ENCODE assay signal across 8 cellular contexts in the genomic region with DNA sequence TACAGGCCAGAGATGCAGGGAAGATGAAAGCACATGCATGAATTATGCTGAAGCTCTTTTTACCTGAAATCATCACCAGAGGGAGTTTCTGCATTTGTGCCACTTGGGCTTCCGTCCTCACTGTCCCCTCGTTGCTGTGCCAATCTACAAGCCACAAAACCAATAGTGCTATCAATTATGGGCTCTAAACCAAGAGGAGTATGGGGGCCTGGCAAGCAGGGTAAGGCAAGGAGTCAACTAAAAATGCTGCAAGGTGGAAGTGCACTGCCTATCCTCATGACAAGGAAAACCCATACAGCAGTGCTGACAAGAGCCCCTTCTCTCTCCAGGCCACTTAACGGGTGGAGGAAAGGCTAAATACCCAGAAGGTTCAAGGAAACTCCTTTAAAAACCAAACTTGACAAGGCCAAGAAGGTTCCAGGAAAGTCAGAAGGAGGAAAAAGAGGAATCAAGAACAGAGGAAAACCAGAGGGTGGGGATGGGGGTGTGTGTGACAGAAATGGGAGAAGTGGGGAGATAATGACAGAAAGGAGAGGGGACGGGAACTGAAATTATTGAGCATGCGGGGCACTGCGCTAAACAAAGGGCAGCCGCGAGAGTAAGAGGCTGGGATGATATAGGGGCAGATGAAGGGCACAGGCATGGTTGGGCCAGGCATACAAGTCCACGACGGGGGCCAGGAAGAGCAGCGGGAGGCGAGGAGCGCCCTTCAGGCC. TPM values are rescaled to one million over a fixed set of nuclear protein-coding genes. Genes with fewer than 3 reads are reported as not detected.
DNase-seq lines count a peak whose midpoint lies in the region; ATAC-seq and TF ChIP-seq lines count a peak whose summit lies in the region.

No MANE protein-coding gene starts in this region.

- TF ChIP-seq CTCF in GM06990 (IDR thresholded peaks at IDR 0.05; ENCODE audit: insufficient read depth, low read length, poor library complexity, severe bottlenecking) (no peak), PC-3 (conservative IDR thresholded peaks at IDR 0.05; ENCODE audit: low read depth, low read length) (peak; percentile 19; the same call in 1 of the 2 replicates), sigmoid colon (IDR thresholded peaks at IDR 0.05) (no peak)

- H3K4me2 ChIP-seq in PC-3 (ENCODE audit: low read length), result peak overlapping the region; percentile 97

- H3K9me3 Mint-ChIP-seq in activated naive CD4-positive, alpha-beta T cell treated with anti-CD3 and anti-CD28 coated beads, Interleukin-2, amount 50 U/mL, for 72 hours, result no peaks in the 10 kb centered on the region

- H3K79me2 ChIP-seq in PC-3 (ENCODE audit: low read length), result peaks cover 11% of the 10 kb centered on the region

- no peaks in the 10 kb centered on the region for H3K9me2 ChIP-seq in PC-3 (replicated peaks; ENCODE audit: low read length)

- intact Hi-C loops in PC-3 (cut with micrococcal nuclease) (no loop called here), left ventricle myocardium superior (cut with micrococcal nuclease) (no loop called here), sigmoid colon (cut with DNase I) (no loop called here)

- H3K36me3 Mint-ChIP-seq in activated naive CD4-positive, alpha-beta T cell treated with anti-CD3 and anti-CD28 coated beads, Interleukin-2, amount 50 U/mL, for 72 hours, result peaks cover 6 to 7% of the 10 kb centered on the region in 2 donors

- peak overlapping the region; percentile 84 for H2AFZ ChIP-seq in PC-3 (ENCODE audit: low read length)

- POLR2A ChIA-PET in PC-3 (lab: Charles Lee; ENCODE audit: unreplicated experiment), result no interaction called here

- H4K20me1 ChIP-seq in PC-3 (ENCODE audit: low read length), result no peaks in the 10 kb centered on the region

- peak overlapping the region; percentile 72 for H3K4me3 ChIP-seq in GM06990 (replicated peaks; ENCODE audit: low read depth, low read length)
- peak overlapping the region; percentile 88 for H3K4me3 ChIP-seq in PC-3 (ENCODE audit: low read length)
- H3K4me3 ChIP-seq in sigmoid colon, result peak overlapping the region; percentile 49 to 70 (median 66)

- no peaks in the 10 kb centered on the region for H3K27me3 ChIP-seq in GM06990 (replicated peaks; ENCODE audit: control insufficient read depth, insufficient read depth, low read length)
- no peaks in the 10 kb centered on the region for H3K27me3 ChIP-seq in PC-3 (ENCODE audit: low read length)
- H3K27me3 ChIP-seq in sigmoid colon, result no peaks in the 10 kb centered on the region

- H3K9me3 ChIP-seq in PC-3 (ENCODE audit: low read length) (no peaks in the 10 kb centered on the region), sigmoid colon (no peaks in the 10 kb centered on the region)

- TF ChIP-seq EP300 in sigmoid colon (IDR thresholded peaks at IDR 0.05), result no peak

- H3K27ac ChIP-seq in PC-3 (ENCODE audit: low read length) (peak overlapping the region; percentile 19; the same call in 1 of the 2 replicates), sigmoid colon (peak overlapping the region; percentile 77 to 87 (median 84))

- H3K36me3 ChIP-seq in GM06990 (ENCODE audit: control insufficient read depth, insufficient read depth, low read length) (peaks cover 3% of the 10 kb centered on the region), PC-3 (ENCODE audit: low read depth, low read length) (peaks cover 3% of the 10 kb centered on the region; the same call in 1 of the 2 replicates), sigmoid colon (peaks cover 0 to 34% (median 1%) of the 10 kb centered on the region in 4 donors)

- no peaks in the 10 kb centered on the region for H3F3A ChIP-seq in PC-3 (ENCODE audit: low read length, unreplicated experiment)

- ATAC-seq in HG02642 (IDR thresholded peaks at IDR 0.05; ENCODE audit: poor library complexity, unreplicated experiment), result peak; percentile 27
- peak; percentile 12; the same call in 1 of the 2 replicates for ATAC-seq in PC-3
- peak; percentile 38 to 57 for ATAC-seq in activated naive CD4-positive, alpha-beta T cell treated with anti-CD3 and anti-CD28 coated beads, Interleukin-2, amount 50 U/mL, for 72 hours
- ATAC-seq in left ventricle myocardium superior, result peak; percentile 7

- CTCF ChIA-PET in PC-3 (lab: Charles Lee), result interaction anchor here (0.5 to 1.0 kb wide), 2 partner anchors 38 to 88 kb away, joined by 3 to 10 read pairs; no protein-coding TSS in a partner anchor

- TSS peak; percentile 51 for BruUV-seq in PC-3 (replicated peaks; lab: Mats Ljungman, UMichigan)

- DNase-seq in GM06990 (ENCODE audit: extremely low read depth, insufficient read length) (peak; percentile 20), PC-3 (peak; percentile 26), left ventricle myocardium superior (no peak), sigmoid colon (no peak), NCI-H446 treated with DMSO at 0.1 percent for 48 hours (lab: John Stamatoyannopoulos, UW) (no peak), DMS114 treated with DMSO at 0.1 percent for 48 hours (lab: John Stamatoyannopoulos, UW; ENCODE audit: unreplicated experiment) (no peak)
- DNase-seq in activated naive CD4-positive, alpha-beta T cell treated with anti-CD3 and anti-CD28 coated beads, Interleukin-2, amount 50 U/mL, for 72 hours (ENCODE audit: low spot score in 2 of 2), result peak in 1 of 2 donors; percentile 39

- no peak for TF ChIP-seq POLR2A in sigmoid colon (IDR thresholded peaks at IDR 0.05)

- WGBS in sigmoid colon, 2 donors, result 1% methylated on average over 13 of the region's 13 CpGs

- H3K9ac ChIP-seq in PC-3 (ENCODE audit: low read length), result peak overlapping the region; percentile 92

- H3K4me1 ChIP-seq in PC-3 (ENCODE audit: insufficient read depth, low read length) (peaks cover 11% of the 10 kb centered on the region; the same call in 1 of the 2 replicates), sigmoid colon (peaks cover 0 to 20% (median 16%) of the 10 kb centered on the region in 4 donors)

- H3K27ac Mint-ChIP-seq in activated naive CD4-positive, alpha-beta T cell treated with anti-CD3 and anti-CD28 coated beads, Interleukin-2, amount 50 U/mL, for 72 hours, result peak overlapping the region; percentile 90 to 97

RNA-seq across cellular contexts. Expression of gene C17orf75, which starts 0.7 kb away (rescaled TPM):
- total RNA-seq in PC-3 (2014; rRNA removed) (17.5 and 27.0 TPM in 2 replicates), left ventricle myocardium superior (18.5 TPM), sigmoid colon (10 to 100 TPM; 10.5 to 19.6 (median 11.2) TPM)
- total RNA-seq in activated naive CD4-positive, alpha-beta T cell treated with anti-CD3 and anti-CD28 coated beads, Interleukin-2, amount 50 U/mL, for 72 hours, result 10 to 100 TPM; 10.8 to 24.5 TPM
- polyA plus RNA-seq in sigmoid colon, result 10 to 100 TPM; 10.0 to 16.4 (median 10.8) TPM

RNA-seq across cellular contexts. Expression of gene ZNF207, which starts 8.7 kb away (rescaled TPM):
- total RNA-seq in PC-3 (2014; rRNA removed) (76.5 and 84.6 TPM in 2 replicates), left ventricle myocardium superior (54.9 TPM), sigmoid colon (100 to 1,000 TPM; 100 to 132 (median 108) TPM)
- total RNA-seq in activated naive CD4-positive, alpha-beta T cell treated with anti-CD3 and anti-CD28 coated beads, Interleukin-2, amount 50 U/mL, for 72 hours, result 100 to 1,000 TPM; 255 to 256 TPM
- polyA plus RNA-seq in sigmoid colon, result 10 to 100 TPM; 61.9 to 95.5 (median 62.9) TPM

Comparison
In these comparisons a context has a peak if more than half of its experiments do, and no peak if none do; other contexts are left out.
1. DNase-seq: peak in GM06990 (single experiment) and PC-3 (single experiment); none in left ventricle myocardium superior (single experiment), sigmoid colon (single experiment), NCI-H446 treated with DMSO at 0.1 percent for 48 hours (single experiment) and DMS114 treated with DMSO at 0.1 percent for 48 hours (single experiment).
2. Peak in every context shown above with its lines, with median percentiles within 50 percentile points of each other: H3K4me3 ChIP-seq and ATAC-seq.